11 cellular contexts compared by ENCODE assay signal in the genomic region with DNA sequence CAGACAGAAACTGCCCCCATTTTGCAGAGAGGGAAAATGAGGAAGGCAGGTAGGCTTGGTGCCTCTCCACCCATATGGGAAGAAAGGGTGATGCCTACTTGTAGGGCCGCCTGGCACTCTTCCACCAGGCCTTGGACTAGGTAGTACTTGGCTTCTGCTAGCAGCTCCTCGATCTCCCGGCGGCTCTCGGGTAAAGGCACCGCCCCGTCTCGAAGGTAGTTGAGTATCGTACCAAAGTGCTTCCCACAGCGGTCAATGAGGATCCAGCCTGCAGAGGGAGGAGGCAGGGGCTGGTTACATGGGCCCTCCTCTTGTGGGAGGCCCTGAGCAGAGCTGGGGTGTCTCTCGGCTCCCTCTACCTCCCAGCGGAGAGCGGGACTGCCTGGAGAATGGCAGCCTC. TPM values are rescaled to one million over a fixed set of nuclear protein-coding genes. Genes with fewer than 3 reads are reported as not detected.
DNase-seq lines count a peak whose midpoint lies in the region; ATAC-seq and TF ChIP-seq lines count a peak whose summit lies in the region.
"Had no signal": no experiment of that assay in that cellular context is flagged by ENCODE, and none has a peak within 500 bp of the region (broad histone marks: within the 10 kb centered on the region; RNA-seq: fewer than 3 reads in every experiment).

No MANE protein-coding gene starts in this region.

- H3K9me3 ChIP-seq in endodermal cell (ENCODE audit: control insufficient read depth, low read length) = no peaks in the 10 kb centered on the region
- H3K9me3 ChIP-seq in transverse colon = no peaks in the 10 kb centered on the region
- H3K9me3 ChIP-seq: MG63 had no signal

- no peak for TF ChIP-seq POLR2A in transverse colon (IDR thresholded peaks at IDR 0.05)

- H3K4me1 Mint-ChIP-seq in endodermal cell (peaks cover 66% of the 10 kb centered on the region), nephron progenitor cell (peaks cover 87% of the 10 kb centered on the region)

- no peaks in the 10 kb centered on the region for H3K9me3 Mint-ChIP-seq in activated naive CD4-positive, alpha-beta T cell treated with anti-CD3 and anti-CD28 coated beads, Interleukin-2, amount 50 U/mL, for 72 hours
- H3K9me3 Mint-ChIP-seq in endodermal cell (no peaks in the 10 kb centered on the region), nephron progenitor cell (no peaks in the 10 kb centered on the region)
- H3K9me3 Mint-ChIP-seq: activated T-helper 2 cell treated with anti-CD3 and anti-CD28 coated beads, Interferon-gamma antibody, Interleukin-2, Interleukin-4, amounts not matched to agents 10 μg/mL and 5 μg/mL and 100 μg/mL, durations not matched to agents 14 hours and 24 hours and 36 hours had no signal

- H3K27me3 ChIP-seq in endodermal cell (ENCODE audit: control insufficient read depth, insufficient read depth, low read length, poor library complexity, severe bottlenecking) = no peaks in the 10 kb centered on the region
- no peaks in the 10 kb centered on the region for H3K27me3 ChIP-seq in transverse colon
- H3K27me3 ChIP-seq: MG63 had no signal

- WGBS in endodermal cell (ENCODE audit: insufficient coverage in 1 of 2, insufficient read length in 1 of 2), 2 experiments = 93 to 94% methylated on average over 6 to 13 of the region's 13 CpGs
- 85% methylated on average over 13 of the region's 13 CpGs; no CpG with 5 or more reads in 1 of the 2 donors for WGBS in transverse colon (ENCODE audit: low coverage in 1 of 2), 2 donors

- DNase-seq in activated naive CD4-positive, alpha-beta T cell treated with anti-CD3 and anti-CD28 coated beads, Interleukin-2, amount 50 U/mL, for 72 hours (ENCODE audit: low spot score in 2 of 2) = no peak
- no peak for DNase-seq in activated naive CD4-positive, alpha-beta T cell (lab: John Stamatoyannopoulos, UW)
- DNase-seq in endodermal cell = peak; percentile 59
- no peak for DNase-seq in nephron progenitor cell
- no peak for DNase-seq in transverse colon
- no peak for DNase-seq in kidney glomerular epithelial cell (lab: John Stamatoyannopoulos, UW)
- no peak for DNase-seq in activated CD4-positive, alpha-beta T cell treated with anti-CD3 and anti-CD28 coated beads, Interleukin-2, amount 50 U/mL, for 1 hour
- DNase-seq: NCI-H748 treated with DMSO at 0.1 percent for 48 hours had no signal

- no peak overlapping the region for H3K9ac ChIP-seq in endodermal cell (ENCODE audit: extremely low read depth, low read length, poor library complexity, severe bottlenecking)

- peak overlapping the region; percentile 97 for H3K27ac ChIP-seq in endodermal cell (ENCODE audit: low read depth, low read length)
- H3K27ac ChIP-seq in transverse colon = peak overlapping the region; percentile 91 to 97 (median 94)

- no peak for ATAC-seq in activated naive CD4-positive, alpha-beta T cell treated with anti-CD3 and anti-CD28 coated beads, Interleukin-2, amount 50 U/mL, for 72 hours
- no peak for ATAC-seq in HG02798 (IDR thresholded peaks at IDR 0.05; ENCODE audit: poor library complexity, unreplicated experiment)

- in situ Hi-C loops in transverse colon (cut with MboI; ENCODE audit: low pct_ligation_motif_present in 1 of 4, low pct_unique_long_range_greater_than_20kb in 1 of 4, low sequenced_read_pairs in 3 of 4) = no loop called here

- peak overlapping the region; percentile 44 to 63 for H3K27ac Mint-ChIP-seq in activated naive CD4-positive, alpha-beta T cell treated with anti-CD3 and anti-CD28 coated beads, Interleukin-2, amount 50 U/mL, for 72 hours
- H3K27ac Mint-ChIP-seq in endodermal cell = peak overlapping the region; percentile 55
- H3K27ac Mint-ChIP-seq in nephron progenitor cell = peak overlapping the region; percentile 30

- H3K36me3 Mint-ChIP-seq in activated naive CD4-positive, alpha-beta T cell treated with anti-CD3 and anti-CD28 coated beads, Interleukin-2, amount 50 U/mL, for 72 hours = peaks cover 13 to 15% of the 10 kb centered on the region in 2 donors
- H3K36me3 Mint-ChIP-seq in endodermal cell (ENCODE audit: low read depth) (peaks cover 43% of the 10 kb centered on the region), nephron progenitor cell (ENCODE audit: low read depth) (peaks cover 38% of the 10 kb centered on the region)

- H3K36me3 ChIP-seq in endodermal cell (ENCODE audit: control insufficient read depth, insufficient read depth, low read length) = peaks cover 58% of the 10 kb centered on the region
- peaks cover 0 to 21% (median 10%) of the 10 kb centered on the region in 4 donors for H3K36me3 ChIP-seq in transverse colon

- H3K4me1 ChIP-seq in endodermal cell (ENCODE audit: control insufficient read depth, insufficient read depth, low read length) (peaks cover 29% of the 10 kb centered on the region), transverse colon (peaks cover 61 to 81% (median 68%) of the 10 kb centered on the region in 4 donors)

- intact Hi-C loops in transverse colon (cut with DNase I; ENCODE audit: low total_unique reads) = no loop called here

- TF ChIP-seq EP300 in transverse colon (IDR thresholded peaks at IDR 0.05; ENCODE audit: low read depth) = no peak

- H3K27me3 Mint-ChIP-seq in endodermal cell (ENCODE audit: insufficient read depth) = no peaks in the 10 kb centered on the region
- H3K27me3 Mint-ChIP-seq in nephron progenitor cell (ENCODE audit: low read depth, poor library complexity) = no peaks in the 10 kb centered on the region

- no peak overlapping the region for H3K4me3 Mint-ChIP-seq in endodermal cell
- H3K4me3 Mint-ChIP-seq in nephron progenitor cell = no peak overlapping the region

- no peak overlapping the region for H3K4me3 ChIP-seq in endodermal cell (ENCODE audit: low read length)
- H3K4me3 ChIP-seq in transverse colon = no peak overlapping the region
- H3K4me3 ChIP-seq: MG63 had no signal

- no peak for TF ChIP-seq CTCF in endodermal cell (conservative IDR thresholded peaks at IDR 0.05)
- no peak for TF ChIP-seq CTCF in nephron progenitor cell (IDR thresholded peaks at IDR 0.05)
- no peak for TF ChIP-seq CTCF in transverse colon (IDR thresholded peaks at IDR 0.05)

RNA-seq across cellular contexts. Expression of a gene that starts 16.6 kb away (rescaled TPM):
- total RNA-seq in activated naive CD4-positive, alpha-beta T cell treated with anti-CD3 and anti-CD28 coated beads, Interleukin-2, amount 50 U/mL, for 72 hours = 10 to 100 TPM; 53.5 to 56.9 TPM
- total RNA-seq in endodermal cell (10 to 100 TPM; 50.9 to 53.5 TPM), transverse colon (100 to 1,000 TPM in 1 of 4 donors, 10 to 100 TPM in 3; 67.2 to 126 (median 79.5) TPM)
- 51.3 TPM for polyA plus RNA-seq in endodermal cell (2013, experiment 1 of 2)
- 55.3 TPM for polyA plus RNA-seq in endodermal cell (2013, experiment 2 of 2)

RNA-seq across cellular contexts. Expression of a gene that starts 16.9 kb away (rescaled TPM):
- total RNA-seq in activated naive CD4-positive, alpha-beta T cell treated with anti-CD3 and anti-CD28 coated beads, Interleukin-2, amount 50 U/mL, for 72 hours = 10 to 100 TPM; 28.8 to 37.6 TPM
- 10 to 100 TPM; 32.0 to 39.8 TPM for total RNA-seq in endodermal cell
- 30.8 TPM for polyA plus RNA-seq in endodermal cell (2013, experiment 1 of 2)
- polyA plus RNA-seq in endodermal cell (2013, experiment 2 of 2) = 29.5 TPM
- total RNA-seq in transverse colon = 10 to 100 TPM; 34.4 to 73.0 (median 71.6) TPM
